25 cellular contexts compared by ENCODE assay signal in the genomic region with DNA sequence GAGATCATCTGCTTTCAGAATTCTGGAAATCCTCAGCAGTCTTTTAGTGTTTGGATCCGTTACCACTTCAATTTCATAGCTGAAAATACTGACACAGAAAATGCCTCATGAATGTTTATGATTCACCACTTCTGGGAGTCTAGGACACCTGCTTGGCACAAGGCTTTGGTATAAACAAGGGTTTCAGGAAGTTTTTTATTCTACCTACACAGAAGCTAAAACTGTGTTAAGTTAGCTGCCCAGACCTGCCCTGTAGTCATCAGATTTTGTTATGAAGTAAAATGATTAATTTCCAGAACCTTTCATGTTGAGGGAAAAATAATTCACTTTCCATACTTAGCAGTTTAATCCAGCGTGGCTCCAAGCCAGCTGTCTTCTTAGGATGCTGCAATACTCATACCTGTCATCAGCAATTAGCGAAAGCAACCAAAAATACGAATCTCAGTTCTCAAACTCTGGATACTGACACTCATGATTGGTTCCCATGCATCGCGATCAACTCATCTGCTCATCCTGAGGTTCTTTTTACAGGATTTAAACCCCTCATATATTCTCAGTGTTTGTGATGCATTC.
"Had no signal": no experiment of that assay in that cellular context is flagged by ENCODE, and none has a peak within 500 bp of the region (broad histone marks: within the 10 kb centered on the region; RNA-seq: fewer than 3 reads in every experiment).

No MANE protein-coding gene starts in this region.

- DNase-seq: activated B cell treated with CpG ODN at 0.5 μM for 24 hours; activated CD4-positive, alpha-beta T cell treated with anti-CD3 and anti-CD28 coated beads for 1 hour; activated CD4-positive, alpha-beta T cell treated with anti-CD3 and anti-CD28 coated beads, Interleukin-2, amount 10 ng/mL, durations not matched to agents 24 days and 14 days; activated CD4-positive, alpha-beta T cell treated with anti-CD3 and anti-CD28 coated beads, Interleukin-2, amount 50 U/mL, for 48 hours; activated CD8-positive, alpha-beta memory T cell treated with anti-CD3 and anti-CD28 coated beads, Interleukin-2, amount 10 ng/mL, durations not matched to agents 7 days and 5 days; activated effector memory CD4-positive, alpha-beta T cell treated with anti-CD3 and anti-CD28 coated beads, Interleukin-2, amount 50 U/mL, for 16 hours; activated naive CD4-positive, alpha-beta T cell treated with Interleukin-2 at 50 U/mL for 16 hours; activated naive CD8-positive, alpha-beta T cell treated with anti-CD3 and anti-CD28 coated beads, Interleukin-2, amount 50 U/mL, for 24 hours; activated T-cell treated with anti-CD3 and anti-CD28 coated beads, Interleukin-2, amount 50 U/mL, for 24 hours; amniotic stem cell; MM.1S; NCI-H146; NCI-H1930; NCI-H2107; NCI-H510A treated with DMSO at 0.1 percent for 48 hours; PC-3; SHP77; T-cell; T-helper 2 cell; T1000 had no signal

- H3K27me3 ChIP-seq: SJSA1 had no signal

- FAIRE-seq: astrocyte, RCC 7860, TTC549 had no signal

- H3K9me3 ChIP-seq: SJSA1 had no signal

- H3K4me1 ChIP-seq: SJSA1 had no signal

- H3K36me3 ChIP-seq: SJSA1 had no signal

- H3K4me3 ChIP-seq: SJSA1 had no signal

- ATAC-seq: activated CD8-positive, alpha-beta memory T cell treated with anti-CD3 and anti-CD28 coated beads, Interleukin-2, amount 10 ng/mL, durations not matched to agents 7 days and 5 days; activated naive CD4-positive, alpha-beta T cell treated with anti-CD3 and anti-CD28 coated beads, Interleukin-2, amount 50 U/mL, for 72 hours; activated naive CD8-positive, alpha-beta T cell treated with anti-CD3 and anti-CD28 coated beads, Interleukin-2, amount 50 U/mL, for 24 hours; PC-3; T-cell had no signal

- H3K27ac ChIP-seq: SJSA1 had no signal
